Comparison of ENCODE assay signal across 15 cellular contexts in the genomic region with DNA sequence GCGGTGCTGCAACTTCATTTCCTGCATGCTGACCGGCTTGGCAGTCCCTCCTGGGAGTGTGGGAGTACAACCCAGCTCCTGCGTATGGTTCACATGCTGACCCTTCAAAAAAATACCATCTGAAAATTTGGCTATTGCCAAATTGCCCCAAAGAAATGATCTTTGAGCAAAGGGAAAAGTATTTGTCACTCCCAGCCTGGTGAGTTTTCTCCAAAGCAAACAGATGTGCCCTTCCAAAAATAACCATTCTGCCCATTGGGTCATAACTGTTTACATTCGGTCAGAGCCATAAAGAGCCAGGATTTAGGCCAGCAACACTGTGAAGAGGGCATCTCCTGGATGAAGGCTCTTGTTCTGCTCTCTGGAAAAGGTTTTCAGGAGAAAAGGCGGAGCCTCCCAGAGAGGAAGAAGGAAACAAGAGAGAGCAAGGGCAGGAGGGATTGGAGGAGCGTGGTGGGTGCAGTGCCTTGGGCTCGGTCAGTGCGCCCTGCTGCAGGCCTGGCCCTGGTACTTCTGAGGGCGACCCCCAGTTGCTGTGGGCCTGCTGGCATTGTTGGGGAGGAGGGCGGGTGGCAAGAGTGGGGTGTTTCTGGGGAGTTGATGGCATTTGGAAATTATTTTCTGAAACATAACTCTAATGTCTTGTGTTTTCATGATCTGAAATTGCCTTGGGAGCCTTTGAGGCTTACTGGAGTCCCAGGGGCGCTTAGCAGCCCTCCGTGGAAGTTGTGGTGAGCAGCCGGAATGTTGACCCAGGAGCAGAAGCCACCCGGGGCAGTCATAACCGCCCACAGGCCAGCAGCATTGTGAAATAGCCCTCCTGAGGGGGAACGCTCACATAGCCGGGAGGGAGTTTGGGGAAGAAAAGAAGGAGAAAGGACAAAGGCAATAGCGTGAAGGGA.
DNase-seq lines count a peak whose midpoint lies in the region; ATAC-seq, FAIRE-seq and TF ChIP-seq lines count a peak whose summit lies in the region.
"Had no signal": no experiment of that assay in that cellular context is flagged by ENCODE, and none has a peak within 500 bp of the region (broad histone marks: within the 10 kb centered on the region; RNA-seq: fewer than 3 reads in every experiment).

No MANE protein-coding gene starts in this region.

- CTCF ChIA-PET in Caco-2 (lab: Charles Lee) = no interaction called here
- CTCF ChIA-PET in naive thymus-derived CD4-positive, alpha-beta T cell (lab: Charles Lee) = no interaction called here

- BruUV-seq in Caco-2 (replicated peaks; lab: Mats Ljungman, UMichigan) = no TSS peak

- H3K9me3 ChIP-seq in Caco-2 (no peaks in the 10 kb centered on the region), SJSA1 (replicated peaks) (no peaks in the 10 kb centered on the region), trophoblast cell (ENCODE audit: insufficient read depth, low read depth, low read length) (no peaks in the 10 kb centered on the region), stomach (no peaks in the 10 kb centered on the region)
- no peaks in the 10 kb centered on the region for H3K9me3 ChIP-seq in naive thymus-derived CD4-positive, alpha-beta T cell (ENCODE audit: control insufficient read depth in 2 of 3, low read length in 3 of 3)
- H3K9me3 ChIP-seq: heart left ventricle, mucosa of descending colon had no signal

- no peak overlapping the region for H3K9ac ChIP-seq in trophoblast cell (ENCODE audit: low read length)

- H3K36me3 ChIP-seq in Caco-2 (ENCODE audit: control insufficient read depth, insufficient read depth, low read length) = no peaks in the 10 kb centered on the region
- H3K36me3 ChIP-seq in SJSA1 = no peaks in the 10 kb centered on the region
- no peaks in the 10 kb centered on the region for H3K36me3 ChIP-seq in trophoblast cell (ENCODE audit: control insufficient read depth in 1 of 2, insufficient read depth in 2 of 2, low read length in 2 of 2)
- no peaks in the 10 kb centered on the region for H3K36me3 ChIP-seq in naive thymus-derived CD4-positive, alpha-beta T cell (ENCODE audit: control insufficient read depth in 2 of 3, insufficient read depth in 3 of 3, low read length in 3 of 3)
- H3K36me3 ChIP-seq in stomach = no peaks in the 10 kb centered on the region
- H3K36me3 ChIP-seq: heart left ventricle had no signal

- POLR2A ChIA-PET in Caco-2 (lab: Charles Lee) = no interaction called here
- POLR2A ChIA-PET in naive thymus-derived CD4-positive, alpha-beta T cell (lab: Charles Lee) = no interaction called here

- H3K9me3 Mint-ChIP-seq in Caco-2 (ENCODE audit: unreplicated experiment) = peaks cover under 1% of the 10 kb centered on the region
- H3K9me3 Mint-ChIP-seq in naive thymus-derived CD4-positive, alpha-beta T cell = peaks cover 0 to 6% (median 0%) of the 10 kb centered on the region in 11 donors

- peaks cover 5% of the 10 kb centered on the region for H3K36me3 Mint-ChIP-seq in Caco-2 (ENCODE audit: insufficient read depth, unreplicated experiment)
- no peaks in the 10 kb centered on the region for H3K36me3 Mint-ChIP-seq in naive thymus-derived CD4-positive, alpha-beta T cell

- no peak overlapping the region for H3K4me3 ChIP-seq in Caco-2 (ENCODE audit: low read depth, low read length)
- no peak overlapping the region for H3K4me3 ChIP-seq in SJSA1
- no peak overlapping the region for H3K4me3 ChIP-seq in trophoblast cell (ENCODE audit: low read depth, low read length)
- no peak overlapping the region for H3K4me3 ChIP-seq in naive thymus-derived CD4-positive, alpha-beta T cell (ENCODE audit: low read length)
- H3K4me3 ChIP-seq in stomach = no peak overlapping the region
- H3K4me3 ChIP-seq: heart left ventricle, mucosa of descending colon had no signal

- no peak overlapping the region for H4K12ac ChIP-seq in trophoblast cell (ENCODE audit: low read depth, low read length)

- no peak overlapping the region for H2BK5ac ChIP-seq in trophoblast cell (ENCODE audit: low read depth, low read length, poor library complexity)

- H3K27me3 ChIP-seq in Caco-2 (replicated peaks; ENCODE audit: control insufficient read depth, insufficient read depth, low read length) (no peaks in the 10 kb centered on the region), SJSA1 (replicated peaks) (no peaks in the 10 kb centered on the region), trophoblast cell (ENCODE audit: insufficient read depth, low read length) (no peaks in the 10 kb centered on the region), stomach (peaks cover 0 to 15% (median 0%) of the 10 kb centered on the region in 3 donors)
- no peaks in the 10 kb centered on the region for H3K27me3 ChIP-seq in naive thymus-derived CD4-positive, alpha-beta T cell (ENCODE audit: control insufficient read depth in 2 of 2, insufficient read depth in 2 of 2, low read length in 2 of 2)

- H3K23ac ChIP-seq in trophoblast cell (ENCODE audit: low read length) = no peak overlapping the region

- H3K79me2 ChIP-seq in trophoblast cell (ENCODE audit: control insufficient read depth, insufficient read depth, low read length, poor library complexity) = no peaks in the 10 kb centered on the region

- H3K27ac ChIP-seq in SJSA1 (no peak overlapping the region), trophoblast cell (ENCODE audit: low read depth, low read length) (no peak overlapping the region), stomach (no peak overlapping the region)
- no peak overlapping the region for H3K27ac ChIP-seq in naive thymus-derived CD4-positive, alpha-beta T cell (ENCODE audit: low read depth, low read length)
- H3K27ac ChIP-seq: heart left ventricle had no signal

- no peak for TF ChIP-seq POLR2A in GM12891 (IDR thresholded peaks at IDR 0.05; ENCODE audit: low read depth, low read length)
- no peak for TF ChIP-seq POLR2A in stomach (IDR thresholded peaks at IDR 0.05)

- peak overlapping the region; percentile 59 for H3K18ac ChIP-seq in trophoblast cell (ENCODE audit: low read length)

- no peak overlapping the region for H2BK120ac ChIP-seq in trophoblast cell (ENCODE audit: insufficient read depth, low read length, poor library complexity)

- no peak overlapping the region for H2AK5ac ChIP-seq in trophoblast cell (ENCODE audit: low read length)

- H3K27ac Mint-ChIP-seq in Caco-2 (ENCODE audit: unreplicated experiment) = peak overlapping the region; percentile 26
- H3K27ac Mint-ChIP-seq in naive thymus-derived CD4-positive, alpha-beta T cell = no peak overlapping the region

- no peak overlapping the region for H3K4ac ChIP-seq in trophoblast cell (ENCODE audit: low read depth, low read length)

- no peak overlapping the region for H3K14ac ChIP-seq in trophoblast cell (ENCODE audit: low read length)

- no CpG with 5 or more reads among the region's 18 CpGs for WGBS in trophoblast cell (ENCODE audit: extremely low coverage, insufficient coverage, insufficient read length)
- 78 to 85% (median 82%) methylated on average over 17 to 18 of the region's 18 CpGs for WGBS in stomach, 5 donors

- H2BK12ac ChIP-seq in trophoblast cell (ENCODE audit: low read length) = peak overlapping the region; percentile 75

- peaks cover 2% of the 10 kb centered on the region for H3K79me1 ChIP-seq in trophoblast cell (ENCODE audit: low read length)

- no peak for ATAC-seq in naive thymus-derived CD4-positive, alpha-beta T cell
- ATAC-seq: heart left ventricle, mucosa of descending colon had no signal

- no peak for TF ChIP-seq EP300 in stomach (IDR thresholded peaks at IDR 0.05)

- no peak for TF ChIP-seq CTCF in Caco-2 (IDR thresholded peaks at IDR 0.05; ENCODE audit: insufficient read depth in 1 of 2, low read depth in 1 of 2, low read length in 1 of 2, severe bottlenecking in 1 of 2, unreplicated experiment in 1 of 2)
- no peak for TF ChIP-seq CTCF in stomach (IDR thresholded peaks at IDR 0.05)

- H3K4me3 Mint-ChIP-seq in Caco-2 (ENCODE audit: unreplicated experiment) = no peak overlapping the region
- no peak overlapping the region for H3K4me3 Mint-ChIP-seq in naive thymus-derived CD4-positive, alpha-beta T cell

- H2AFZ ChIP-seq in trophoblast cell (ENCODE audit: insufficient read depth, low read length, poor library complexity) = peak overlapping the region; percentile 20

- no peaks in the 10 kb centered on the region for H3K27me3 Mint-ChIP-seq in Caco-2 (ENCODE audit: insufficient read depth, unreplicated experiment)
- H3K27me3 Mint-ChIP-seq in naive thymus-derived CD4-positive, alpha-beta T cell = peaks cover 23 to 47% (median 26%) of the 10 kb centered on the region in 5 donors

- H3K4me1 ChIP-seq in Caco-2 (peaks cover 41% of the 10 kb centered on the region), SJSA1 (replicated peaks) (peaks cover 9% of the 10 kb centered on the region), trophoblast cell (ENCODE audit: control insufficient read depth in 1 of 2, insufficient read depth in 2 of 2, low read length in 2 of 2) (peaks cover 3 to 10% of the 10 kb centered on the region in 2 experiments), stomach (no peaks in the 10 kb centered on the region)
- H3K4me1 ChIP-seq in naive thymus-derived CD4-positive, alpha-beta T cell (ENCODE audit: control insufficient read depth in 2 of 2, insufficient read depth in 2 of 2, low read length in 2 of 2) = no peaks in the 10 kb centered on the region

- DNase-seq in Caco-2 (no peak), SJSA1 (ENCODE audit: low read depth in 1 of 2, low spot score in 2 of 2) (peak; percentile 11 to 40), fibroblast of peridontal ligament (ENCODE audit: extremely low read depth) (peak; percentile 79), trophoblast cell (peak; percentile 54 to 92), GM12891 (ENCODE audit: insufficient read length, low spot score) (no peak), stomach (no peak), urothelium cell line (ENCODE audit: low spot score) (no peak)
- no peak for DNase-seq in naive thymus-derived CD4-positive, alpha-beta T cell
- DNase-seq: activated CD4-positive, alpha-beta T cell treated with anti-CD3 and anti-CD28 coated beads, Interleukin-2, amount 50 U/mL, for 48 hours; heart left ventricle; kidney glomerular epithelial cell; mucosa of descending colon had no signal

- H3K4me2 ChIP-seq in trophoblast cell (ENCODE audit: low read length) = no peak overlapping the region

- H3K4me1 Mint-ChIP-seq in Caco-2 (ENCODE audit: low read depth, unreplicated experiment) = peaks cover 36% of the 10 kb centered on the region
- no peaks in the 10 kb centered on the region for H3K4me1 Mint-ChIP-seq in naive thymus-derived CD4-positive, alpha-beta T cell

- FAIRE-seq in GM12891 (lab: Jason Lieb, UNC) (no peak), urothelium cell line (lab: Jason Lieb, UNC) (no peak)
- FAIRE-seq: D721Med, GM18507, TTC549 had no signal

- H4K91ac ChIP-seq in trophoblast cell (ENCODE audit: low read depth, low read length) = no peak overlapping the region

- intact Hi-C loops in Caco-2 (cut with micrococcal nuclease; ENCODE audit: unreplicated experiment) = no loop called here
- intact Hi-C loops in naive thymus-derived CD4-positive, alpha-beta T cell (cut with micrococcal nuclease) = no loop called here
- intact Hi-C loops in stomach (cut with DNase I; ENCODE audit: low total_unique reads) = no loop called here

- peak overlapping the region; percentile 47 for H4K8ac ChIP-seq in trophoblast cell (ENCODE audit: low read depth, low read length)

TF ChIP-seq in GM12891, 5 proteins besides CTCF, POLR2A, EP300 and RAD21 (continues in another document):
- no peak for TF ChIP-seq POU2F2 (IDR thresholded peaks at IDR 0.05; ENCODE audit: low read depth, low read length)
- no peak for TF ChIP-seq PAX5 (IDR thresholded peaks at IDR 0.05; ENCODE audit: insufficient read depth, low read length, severe bottlenecking)
- no peak for TF ChIP-seq SPI1 (IDR thresholded peaks at IDR 0.05; ENCODE audit: low read depth, low read length)

Comparison
In these comparisons a context has a peak if more than half of its experiments do, and no peak if none do; other contexts are left out.
1. DNase-seq: peak in SJSA1 (2 of 2), fibroblast of peridontal ligament (single experiment) and trophoblast cell (2 of 2); none in Caco-2 (0 of 2), naive thymus-derived CD4-positive, alpha-beta T cell (0 of 9), GM12891 (single experiment), stomach (single experiment) and urothelium cell line (single experiment).